10 cellular contexts compared by ENCODE assay signal in genomic region chr15:40938530-40938870, GRCh38. TPM values are rescaled to one million over a fixed set of nuclear protein-coding genes. Genes with fewer than 3 reads are reported as not detected.
"Had no signal": no experiment of that assay in that cellular context is flagged by ENCODE, and none has a peak within 500 bp of the region (broad histone marks: within the 10 kb centered on the region; RNA-seq: fewer than 3 reads in every experiment).

No MANE protein-coding gene starts in this region.

- DNase-seq: activated CD4-positive, alpha-beta T cell treated with anti-CD3 and anti-CD28 coated beads, Interleukin-2, amount 50 U/mL, for 1 hour; activated naive CD8-positive, alpha-beta T cell treated with anti-CD3 and anti-CD28 coated beads, Interleukin-2, amount 10 ng/mL, durations not matched to agents 7 days and 5 days; activated T-cell treated with anti-CD3 and anti-CD28 coated beads for 4 hours; effector CD8-positive, alpha-beta T cell; left colon; natural killer cell had no signal

- H3K9me3 ChIP-seq: testis had no signal

- FAIRE-seq: small intestine had no signal

- ATAC-seq: natural killer cell had no signal

- H3K4me3 ChIP-seq: coronary artery, testis had no signal

- H3K27ac ChIP-seq: testis had no signal

- H3K27me3 ChIP-seq: testis had no signal

RNA-seq across cellular contexts. Expression of gene DLL4, which starts 9.4 kb away (rescaled TPM):
- total RNA-seq: T-helper 2 cell treated with Interferon-gamma antibody and Interleukin-4, amounts not matched to agents 100 ng/mL and 5 ng/mL, for 36 hours had no signal
